ENCODE assay signal across 1 cellular context in the genomic region with DNA sequence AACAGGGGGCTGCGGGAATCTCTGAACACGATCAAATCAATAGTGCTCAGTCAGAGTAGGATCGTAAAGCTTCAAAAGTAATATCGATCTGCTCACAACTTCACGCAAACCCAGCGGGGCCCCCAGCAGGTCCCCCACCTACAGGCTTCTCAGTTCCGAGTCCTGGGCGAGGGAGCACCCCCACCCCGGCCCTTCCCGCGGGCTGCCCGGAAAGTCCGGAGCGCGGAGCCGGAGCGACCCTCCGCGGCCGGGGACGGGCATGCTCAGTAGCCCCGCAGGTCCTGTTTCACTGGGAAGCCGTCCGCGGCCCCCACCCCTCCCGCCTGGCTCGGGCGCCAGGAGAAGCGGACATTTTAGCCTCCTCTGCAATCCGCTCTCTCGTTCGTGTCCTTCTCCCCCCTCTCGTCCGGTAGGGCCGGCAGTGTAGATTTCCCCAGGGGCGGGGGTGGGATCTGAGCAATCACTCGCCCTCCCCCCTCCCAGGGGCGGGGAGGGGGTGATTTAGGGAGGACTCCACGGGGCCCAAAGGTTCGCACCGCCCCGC.
TF ChIP-seq lines count a peak whose summit lies in the region.

No MANE protein-coding gene starts in this region.

TF ChIP-seq in HepG2, 621 proteins besides CTCF, POLR2A, EP300 and RAD21 (continued from another document and continues in another):
- TF ChIP-seq, protein P1, sequence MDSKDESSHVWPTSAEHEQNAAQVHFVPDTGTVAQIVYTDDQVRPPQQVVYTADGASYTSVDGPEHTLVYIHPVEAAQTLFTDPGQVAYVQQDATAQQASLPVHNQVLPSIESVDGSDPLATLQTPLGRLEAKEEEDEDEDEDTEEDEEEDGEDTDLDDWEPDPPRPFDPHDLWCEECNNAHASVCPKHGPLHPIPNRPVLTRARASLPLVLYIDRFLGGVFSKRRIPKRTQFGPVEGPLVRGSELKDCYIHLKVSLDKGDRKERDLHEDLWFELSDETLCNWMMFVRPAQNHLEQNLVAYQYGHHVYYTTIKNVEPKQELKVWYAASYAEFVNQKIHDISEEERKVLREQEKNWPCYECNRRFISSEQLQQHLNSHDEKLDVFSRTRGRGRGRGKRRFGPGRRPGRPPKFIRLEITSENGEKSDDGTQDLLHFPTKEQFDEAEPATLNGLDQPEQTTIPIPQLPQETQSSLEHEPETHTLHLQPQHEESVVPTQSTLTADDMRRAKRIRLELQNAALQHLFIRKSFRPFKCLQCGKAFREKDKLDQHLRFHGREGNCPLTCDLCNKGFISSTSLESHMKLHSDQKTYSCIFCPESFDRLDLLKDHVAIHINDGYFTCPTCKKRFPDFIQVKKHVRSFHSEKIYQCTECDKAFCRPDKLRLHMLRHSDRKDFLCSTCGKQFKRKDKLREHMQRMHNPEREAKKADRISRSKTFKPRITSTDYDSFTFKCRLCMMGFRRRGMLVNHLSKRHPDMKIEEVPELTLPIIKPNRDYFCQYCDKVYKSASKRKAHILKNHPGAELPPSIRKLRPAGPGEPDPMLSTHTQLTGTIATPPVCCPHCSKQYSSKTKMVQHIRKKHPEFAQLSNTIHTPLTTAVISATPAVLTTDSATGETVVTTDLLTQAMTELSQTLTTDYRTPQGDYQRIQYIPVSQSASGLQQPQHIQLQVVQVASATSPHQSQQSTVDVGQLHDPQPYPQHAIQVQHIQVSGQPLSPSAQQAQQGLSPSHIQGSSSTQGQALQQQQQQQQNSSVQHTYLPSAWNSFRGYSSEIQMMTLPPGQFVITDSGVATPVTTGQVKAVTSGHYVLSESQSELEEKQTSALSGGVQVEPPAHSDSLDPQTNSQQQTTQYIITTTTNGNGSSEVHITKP (CRISPR knock-in tag; IDR thresholded peaks at IDR 0.05; ENCODE audit: low read depth): peak; percentile 71
- TF ChIP-seq, protein P2, sequence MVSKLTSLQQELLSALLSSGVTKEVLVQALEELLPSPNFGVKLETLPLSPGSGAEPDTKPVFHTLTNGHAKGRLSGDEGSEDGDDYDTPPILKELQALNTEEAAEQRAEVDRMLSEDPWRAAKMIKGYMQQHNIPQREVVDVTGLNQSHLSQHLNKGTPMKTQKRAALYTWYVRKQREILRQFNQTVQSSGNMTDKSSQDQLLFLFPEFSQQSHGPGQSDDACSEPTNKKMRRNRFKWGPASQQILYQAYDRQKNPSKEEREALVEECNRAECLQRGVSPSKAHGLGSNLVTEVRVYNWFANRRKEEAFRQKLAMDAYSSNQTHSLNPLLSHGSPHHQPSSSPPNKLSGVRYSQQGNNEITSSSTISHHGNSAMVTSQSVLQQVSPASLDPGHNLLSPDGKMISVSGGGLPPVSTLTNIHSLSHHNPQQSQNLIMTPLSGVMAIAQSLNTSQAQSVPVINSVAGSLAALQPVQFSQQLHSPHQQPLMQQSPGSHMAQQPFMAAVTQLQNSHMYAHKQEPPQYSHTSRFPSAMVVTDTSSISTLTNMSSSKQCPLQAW (CRISPR knock-in tag; IDR thresholded peaks at IDR 0.05): peak; percentile 74; the same call in 1 of the 2 replicates
- TF ChIP-seq ARNT (IDR thresholded peaks at IDR 0.05) (no peak), MATR3 (CRISPR knock-in tag; IDR thresholded peaks at IDR 0.05) (no peak), RORA (CRISPR knock-in tag; IDR thresholded peaks at IDR 0.05) (no peak), PAWR (CRISPR knock-in tag; IDR thresholded peaks at IDR 0.05; ENCODE audit: borderline replicate concordance) (peak; percentile 34; the same call in 1 of the 2 replicates), CC2D1A (CRISPR knock-in tag; IDR thresholded peaks at IDR 0.05) (no peak), ZNF260 (CRISPR knock-in tag; IDR thresholded peaks at IDR 0.05; ENCODE audit: borderline replicate concordance, low read depth) (no peak), ZNF253 (CRISPR knock-in tag; IDR thresholded peaks at IDR 0.05; ENCODE audit: borderline replicate concordance) (no peak), ZNF543 (CRISPR knock-in tag; IDR thresholded peaks at IDR 0.05) (peak; percentile 90), ZNF564 (CRISPR knock-in tag; IDR thresholded peaks at IDR 0.05) (peak; percentile 82; the same call in 1 of the 2 replicates), SOX13 (IDR thresholded peaks at IDR 0.05) (no peak), SOX13 (CRISPR knock-in tag; conservative IDR thresholded peaks at IDR 0.05 in 1 of 2, IDR thresholded peaks at IDR 0.05 in 1 of 2) (peak in 1 of 2 experiments; percentile 75; a peak in 2 of 4 replicates), ZNF430 (CRISPR knock-in tag; IDR thresholded peaks at IDR 0.05) (peak; percentile 67), ZNF331 (CRISPR knock-in tag; IDR thresholded peaks at IDR 0.05) (peak; percentile 89), U2AF1 (optimal IDR thresholded peaks at IDR 0.05; ENCODE audit: low read depth, low read length) (no peak), ATF7 (IDR thresholded peaks at IDR 0.05) (no peak), ATF7 (CRISPR knock-in tag; IDR thresholded peaks at IDR 0.05) (no peak), DMAP1 (CRISPR knock-in tag; IDR thresholded peaks at IDR 0.05) (no peak), ZZZ3 (CRISPR knock-in tag; IDR thresholded peaks at IDR 0.05; ENCODE audit: borderline replicate concordance) (no peak), KDM3A (CRISPR knock-in tag; IDR thresholded peaks at IDR 0.05; ENCODE audit: low read depth) (peak; percentile 72; the same call in 1 of the 2 replicates), DNMT3B (CRISPR knock-in tag; conservative IDR thresholded peaks at IDR 0.05) (no peak), ZNF644 (CRISPR knock-in tag; IDR thresholded peaks at IDR 0.05; ENCODE audit: low read depth) (0 out of 2 replicates have a peak, but pooled peaks have one; percentile 28), ZNF383 (CRISPR knock-in tag; IDR thresholded peaks at IDR 0.05; ENCODE audit: borderline replicate concordance) (no peak), POLR2AphosphoS5 (IDR thresholded peaks at IDR 0.05; ENCODE audit: low read depth, low read length) (peak; percentile 58), ARHGAP35 (CRISPR knock-in tag; IDR thresholded peaks at IDR 0.05; ENCODE audit: borderline replicate concordance) (peak; percentile 75; the same call in 1 of the 2 replicates), SCMH1 (CRISPR knock-in tag; IDR thresholded peaks at IDR 0.05; ENCODE audit: borderline replicate concordance) (no peak), JUNB (CRISPR knock-in tag; IDR thresholded peaks at IDR 0.05; ENCODE audit: borderline replicate concordance) (no peak), HNRNPLL (IDR thresholded peaks at IDR 0.05; ENCODE audit: low read depth, low read length, poor library complexity, severe bottlenecking) (peak; percentile 67), ZNF572 (CRISPR knock-in tag; IDR thresholded peaks at IDR 0.05) (no peak), ZSCAN29 (CRISPR knock-in tag; conservative IDR thresholded peaks at IDR 0.05) (peak; percentile 66; the same call in 1 of the 2 replicates)
- TF ChIP-seq, protein P3, sequence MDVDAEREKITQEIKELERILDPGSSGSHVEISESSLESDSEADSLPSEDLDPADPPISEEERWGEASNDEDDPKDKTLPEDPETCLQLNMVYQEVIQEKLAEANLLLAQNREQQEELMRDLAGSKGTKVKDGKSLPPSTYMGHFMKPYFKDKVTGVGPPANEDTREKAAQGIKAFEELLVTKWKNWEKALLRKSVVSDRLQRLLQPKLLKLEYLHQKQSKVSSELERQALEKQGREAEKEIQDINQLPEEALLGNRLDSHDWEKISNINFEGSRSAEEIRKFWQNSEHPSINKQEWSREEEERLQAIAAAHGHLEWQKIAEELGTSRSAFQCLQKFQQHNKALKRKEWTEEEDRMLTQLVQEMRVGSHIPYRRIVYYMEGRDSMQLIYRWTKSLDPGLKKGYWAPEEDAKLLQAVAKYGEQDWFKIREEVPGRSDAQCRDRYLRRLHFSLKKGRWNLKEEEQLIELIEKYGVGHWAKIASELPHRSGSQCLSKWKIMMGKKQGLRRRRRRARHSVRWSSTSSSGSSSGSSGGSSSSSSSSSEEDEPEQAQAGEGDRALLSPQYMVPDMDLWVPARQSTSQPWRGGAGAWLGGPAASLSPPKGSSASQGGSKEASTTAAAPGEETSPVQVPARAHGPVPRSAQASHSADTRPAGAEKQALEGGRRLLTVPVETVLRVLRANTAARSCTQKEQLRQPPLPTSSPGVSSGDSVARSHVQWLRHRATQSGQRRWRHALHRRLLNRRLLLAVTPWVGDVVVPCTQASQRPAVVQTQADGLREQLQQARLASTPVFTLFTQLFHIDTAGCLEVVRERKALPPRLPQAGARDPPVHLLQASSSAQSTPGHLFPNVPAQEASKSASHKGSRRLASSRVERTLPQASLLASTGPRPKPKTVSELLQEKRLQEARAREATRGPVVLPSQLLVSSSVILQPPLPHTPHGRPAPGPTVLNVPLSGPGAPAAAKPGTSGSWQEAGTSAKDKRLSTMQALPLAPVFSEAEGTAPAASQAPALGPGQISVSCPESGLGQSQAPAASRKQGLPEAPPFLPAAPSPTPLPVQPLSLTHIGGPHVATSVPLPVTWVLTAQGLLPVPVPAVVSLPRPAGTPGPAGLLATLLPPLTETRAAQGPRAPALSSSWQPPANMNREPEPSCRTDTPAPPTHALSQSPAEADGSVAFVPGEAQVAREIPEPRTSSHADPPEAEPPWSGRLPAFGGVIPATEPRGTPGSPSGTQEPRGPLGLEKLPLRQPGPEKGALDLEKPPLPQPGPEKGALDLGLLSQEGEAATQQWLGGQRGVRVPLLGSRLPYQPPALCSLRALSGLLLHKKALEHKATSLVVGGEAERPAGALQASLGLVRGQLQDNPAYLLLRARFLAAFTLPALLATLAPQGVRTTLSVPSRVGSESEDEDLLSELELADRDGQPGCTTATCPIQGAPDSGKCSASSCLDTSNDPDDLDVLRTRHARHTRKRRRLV (CRISPR knock-in tag; IDR thresholded peaks at IDR 0.05): 0 out of 2 replicates have a peak, but pooled peaks have one; percentile 60
- TF ChIP-seq, protein P4, sequence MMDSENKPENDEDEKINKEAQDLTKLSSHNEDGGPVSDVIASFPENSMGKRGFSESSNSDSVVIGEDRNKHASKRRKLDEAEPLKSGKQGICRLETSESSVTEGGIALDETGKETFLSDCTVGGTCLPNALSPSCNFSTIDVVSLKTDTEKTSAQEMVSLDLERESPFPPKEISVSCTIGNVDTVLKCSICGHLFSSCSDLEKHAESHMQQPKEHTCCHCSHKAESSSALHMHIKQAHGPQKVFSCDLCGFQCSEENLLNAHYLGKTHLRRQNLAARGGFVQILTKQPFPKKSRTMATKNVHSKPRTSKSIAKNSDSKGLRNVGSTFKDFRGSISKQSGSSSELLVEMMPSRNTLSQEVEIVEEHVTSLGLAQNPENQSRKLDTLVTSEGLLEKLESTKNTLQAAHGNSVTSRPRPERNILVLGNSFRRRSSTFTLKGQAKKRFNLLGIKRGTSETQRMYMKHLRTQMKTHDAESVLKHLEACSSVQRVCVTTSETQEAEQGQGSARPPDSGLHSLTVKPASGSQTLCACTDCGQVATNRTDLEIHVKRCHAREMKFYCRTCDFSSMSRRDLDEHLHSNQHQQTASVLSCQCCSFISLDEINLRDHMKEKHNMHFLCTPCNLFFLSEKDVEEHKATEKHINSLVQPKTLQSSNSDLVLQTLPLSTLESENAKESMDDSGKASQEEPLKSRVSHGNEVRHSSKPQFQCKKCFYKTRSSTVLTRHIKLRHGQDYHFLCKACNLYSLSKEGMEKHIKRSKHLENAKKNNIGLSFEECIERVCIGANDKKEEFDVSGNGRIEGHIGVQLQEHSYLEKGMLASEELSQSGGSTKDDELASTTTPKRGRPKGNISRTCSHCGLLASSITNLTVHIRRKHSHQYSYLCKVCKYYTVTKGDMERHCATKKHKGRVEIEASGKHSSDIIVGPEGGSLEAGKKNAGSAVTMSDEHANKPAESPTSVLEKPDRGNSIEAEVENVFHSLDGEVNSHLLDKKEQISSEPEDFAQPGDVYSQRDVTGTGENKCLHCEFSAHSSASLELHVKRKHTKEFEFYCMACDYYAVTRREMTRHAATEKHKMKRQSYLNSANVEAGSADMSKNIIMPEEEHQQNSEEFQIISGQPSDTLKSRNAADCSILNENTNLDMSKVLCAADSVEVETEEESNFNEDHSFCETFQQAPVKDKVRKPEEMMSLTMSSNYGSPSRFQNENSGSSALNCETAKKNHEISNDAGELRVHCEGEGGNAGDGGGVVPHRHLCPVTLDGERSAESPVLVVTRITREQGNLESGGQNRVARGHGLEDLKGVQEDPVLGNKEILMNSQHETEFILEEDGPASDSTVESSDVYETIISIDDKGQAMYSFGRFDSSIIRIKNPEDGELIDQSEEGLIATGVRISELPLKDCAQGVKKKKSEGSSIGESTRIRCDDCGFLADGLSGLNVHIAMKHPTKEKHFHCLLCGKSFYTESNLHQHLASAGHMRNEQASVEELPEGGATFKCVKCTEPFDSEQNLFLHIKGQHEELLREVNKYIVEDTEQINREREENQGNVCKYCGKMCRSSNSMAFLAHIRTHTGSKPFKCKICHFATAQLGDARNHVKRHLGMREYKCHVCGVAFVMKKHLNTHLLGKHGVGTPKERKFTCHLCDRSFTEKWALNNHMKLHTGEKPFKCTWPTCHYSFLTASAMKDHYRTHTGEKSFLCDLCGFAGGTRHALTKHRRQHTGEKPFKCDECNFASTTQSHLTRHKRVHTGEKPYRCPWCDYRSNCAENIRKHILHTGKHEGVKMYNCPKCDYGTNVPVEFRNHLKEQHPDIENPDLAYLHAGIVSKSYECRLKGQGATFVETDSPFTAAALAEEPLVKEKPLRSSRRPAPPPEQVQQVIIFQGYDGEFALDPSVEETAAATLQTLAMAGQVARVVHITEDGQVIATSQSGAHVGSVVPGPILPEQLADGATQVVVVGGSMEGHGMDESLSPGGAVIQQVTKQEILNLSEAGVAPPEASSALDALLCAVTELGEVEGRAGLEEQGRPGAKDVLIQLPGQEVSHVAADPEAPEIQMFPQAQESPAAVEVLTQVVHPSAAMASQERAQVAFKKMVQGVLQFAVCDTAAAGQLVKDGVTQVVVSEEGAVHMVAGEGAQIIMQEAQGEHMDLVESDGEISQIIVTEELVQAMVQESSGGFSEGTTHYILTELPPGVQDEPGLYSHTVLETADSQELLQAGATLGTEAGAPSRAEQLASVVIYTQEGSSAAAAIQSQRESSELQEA (CRISPR knock-in tag; IDR thresholded peaks at IDR 0.05; ENCODE audit: not compliant biosample characterization): no peak
- TF ChIP-seq, protein P5, sequence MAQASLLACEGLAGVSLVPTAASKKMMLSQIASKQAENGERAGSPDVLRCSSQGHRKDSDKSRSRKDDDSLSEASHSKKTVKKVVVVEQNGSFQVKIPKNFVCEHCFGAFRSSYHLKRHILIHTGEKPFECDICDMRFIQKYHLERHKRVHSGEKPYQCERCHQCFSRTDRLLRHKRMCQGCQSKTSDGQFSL (CRISPR knock-in tag; IDR thresholded peaks at IDR 0.05): peak; percentile 97
- TF ChIP-seq, protein P6, sequence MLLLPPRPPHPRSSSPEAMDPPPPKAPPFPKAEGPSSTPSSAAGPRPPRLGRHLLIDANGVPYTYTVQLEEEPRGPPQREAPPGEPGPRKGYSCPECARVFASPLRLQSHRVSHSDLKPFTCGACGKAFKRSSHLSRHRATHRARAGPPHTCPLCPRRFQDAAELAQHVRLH (CRISPR knock-in tag; IDR thresholded peaks at IDR 0.05; ENCODE audit: borderline replicate concordance, low read depth): peak; percentile 75
- TF ChIP-seq, protein P7, sequence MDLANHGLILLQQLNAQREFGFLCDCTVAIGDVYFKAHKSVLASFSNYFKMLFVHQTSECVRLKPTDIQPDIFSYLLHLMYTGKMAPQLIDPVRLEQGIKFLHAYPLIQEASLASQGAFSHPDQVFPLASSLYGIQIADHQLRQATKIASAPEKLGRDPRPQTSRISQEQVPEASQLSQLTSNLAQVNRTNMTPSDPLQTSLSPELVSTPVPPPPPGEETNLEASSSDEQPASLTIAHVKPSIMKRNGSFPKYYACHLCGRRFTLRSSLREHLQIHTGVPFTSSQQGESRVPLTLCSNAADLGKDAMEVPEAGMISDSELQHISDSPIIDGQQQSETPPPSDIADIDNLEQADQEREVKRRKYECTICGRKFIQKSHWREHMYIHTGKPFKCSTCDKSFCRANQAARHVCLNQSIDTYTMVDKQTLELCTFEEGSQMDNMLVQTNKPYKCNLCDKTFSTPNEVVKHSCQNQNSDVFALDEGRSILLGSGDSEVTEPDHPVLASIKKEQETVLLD (CRISPR knock-in tag; IDR thresholded peaks at IDR 0.05; ENCODE audit: low read depth): no peak; the same call in 1 of the 2 replicates
